In the genomic region with DNA sequence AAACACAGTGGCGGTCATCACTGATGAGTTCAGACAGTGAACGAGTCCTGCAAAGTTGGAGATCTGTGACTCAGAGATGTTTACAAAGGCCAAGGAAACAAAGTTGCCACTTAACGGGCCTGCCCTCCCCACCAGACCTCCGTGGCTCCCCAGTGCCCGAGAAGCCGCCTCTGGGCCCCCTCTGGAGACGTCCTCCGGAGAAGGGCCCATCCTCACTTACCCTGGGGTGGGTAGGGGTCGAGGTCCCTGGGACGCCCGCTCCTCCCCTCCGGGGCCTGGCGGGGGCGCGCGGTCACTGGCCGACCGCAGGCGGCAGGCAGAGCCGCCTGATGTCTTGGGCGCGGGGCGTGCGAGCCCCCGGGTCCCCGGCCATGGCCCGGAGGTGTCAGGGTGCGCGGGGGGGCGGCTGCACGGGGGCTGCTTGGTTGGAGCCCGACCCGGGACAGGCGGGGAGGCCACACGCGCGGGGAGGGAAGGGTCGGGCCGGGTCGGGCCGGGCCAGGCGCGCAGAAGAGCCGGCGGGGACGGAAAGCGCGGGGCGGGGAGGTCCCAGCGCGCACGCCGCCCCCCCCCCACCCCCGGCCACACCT, we compare ENCODE assay signal across 8 cellular contexts. TPM values are rescaled to one million over a fixed set of nuclear protein-coding genes. Genes with fewer than 3 reads are reported as not detected.
A peak's percentile ranks its signal among the peaks of the same experiment; 100 is the strongest.
DNase-seq lines count a peak whose midpoint lies in the region; ATAC-seq and TF ChIP-seq lines count a peak whose summit lies in the region.

No MANE protein-coding gene starts in this region.

- H3K27ac ChIP-seq in endodermal cell (ENCODE audit: low read depth, low read length): peak overlapping the region; percentile 86
- H3K27ac ChIP-seq in uterus: peak overlapping the region; percentile 84 to 89

- peak in 1 of 2 donors; percentile 11 for TF ChIP-seq POLR2A in uterus (IDR thresholded peaks at IDR 0.05)

- peak overlapping the region; percentile 79 for H3K4me3 ChIP-seq in endodermal cell (ENCODE audit: low read length)
- H3K4me3 ChIP-seq in mononuclear cell (ENCODE audit: low read length): peak overlapping the region; percentile 74
- H3K4me3 ChIP-seq in uterus: peak overlapping the region; percentile 45 to 77

- H3K4me3 Mint-ChIP-seq in activated CD4-positive, alpha-beta T cell treated with anti-CD3 and anti-CD28 coated beads for 36 hours: peak overlapping the region; percentile 74
- H3K4me3 Mint-ChIP-seq in T-helper 17 cell (peak overlapping the region; percentile 83), endodermal cell (peak overlapping the region; percentile 72)

- no peaks in the 10 kb centered on the region for H3K9me3 ChIP-seq in T-helper 17 cell (ENCODE audit: control insufficient read depth, low read length, poor library complexity, severe bottlenecking)
- H3K9me3 ChIP-seq in endodermal cell (ENCODE audit: control insufficient read depth, low read length): no peaks in the 10 kb centered on the region
- H3K9me3 ChIP-seq in mononuclear cell (ENCODE audit: low read depth, low read length): no peaks in the 10 kb centered on the region
- H3K9me3 ChIP-seq in uterus: no peaks in the 10 kb centered on the region

- peaks cover 21% of the 10 kb centered on the region for H3K36me3 Mint-ChIP-seq in activated CD4-positive, alpha-beta T cell treated with anti-CD3 and anti-CD28 coated beads for 36 hours (ENCODE audit: low read depth)
- H3K36me3 Mint-ChIP-seq in T-helper 17 cell (ENCODE audit: low read depth) (no peaks in the 10 kb centered on the region), endodermal cell (ENCODE audit: low read depth) (peaks cover 23% of the 10 kb centered on the region)

- H3K9ac ChIP-seq in endodermal cell (ENCODE audit: extremely low read depth, low read length, poor library complexity, severe bottlenecking): peak overlapping the region; percentile 40

- peak; percentile 60 for ATAC-seq in activated CD4-positive, alpha-beta T cell treated with anti-CD3 and anti-CD28 coated beads for 36 hours
- peak; percentile 55 for ATAC-seq in HG03064 (IDR thresholded peaks at IDR 0.05; ENCODE audit: low read depth, unreplicated experiment)
- peak; percentile 57 for ATAC-seq in T-helper 17 cell

- H3K4me1 ChIP-seq in endodermal cell (ENCODE audit: control insufficient read depth, insufficient read depth, low read length) (peaks cover 6% of the 10 kb centered on the region), mononuclear cell (ENCODE audit: insufficient read depth, low read length) (peaks cover 32% of the 10 kb centered on the region), uterus (no peaks in the 10 kb centered on the region)

- WGBS in endodermal cell (ENCODE audit: insufficient coverage in 1 of 2, insufficient read length in 1 of 2), 2 experiments: 2 to 20% methylated on average over 1 to 39 of the region's 54 CpGs

- H3K36me3 ChIP-seq in endodermal cell (ENCODE audit: control insufficient read depth, insufficient read depth, low read length): peaks cover 12% of the 10 kb centered on the region
- H3K36me3 ChIP-seq in uterus: no peaks in the 10 kb centered on the region

- intact Hi-C loops in activated CD4-positive, alpha-beta T cell treated with anti-CD3 and anti-CD28 coated beads for 36 hours (cut with DNase I, micrococcal nuclease): loop anchor here in 1 of 2 experiments (1.0 to 5.0 kb wide), 6 partner anchors 92 to 1293 kb away; partner anchors contain the start of gene CD99
- intact Hi-C loops in uterus (cut with DNase I; ENCODE audit: low total_unique reads): no loop called here

- peak overlapping the region; percentile 81 for H3K27ac Mint-ChIP-seq in activated CD4-positive, alpha-beta T cell treated with anti-CD3 and anti-CD28 coated beads for 36 hours
- H3K27ac Mint-ChIP-seq in T-helper 17 cell (peak overlapping the region; percentile 70), endodermal cell (no peak overlapping the region)

- H3K27me3 ChIP-seq in endodermal cell (ENCODE audit: control insufficient read depth, insufficient read depth, low read length, poor library complexity, severe bottlenecking) (no peaks in the 10 kb centered on the region), mononuclear cell (ENCODE audit: insufficient read depth, low read length) (no peaks in the 10 kb centered on the region), uterus (no peaks in the 10 kb centered on the region)

- CTCF ChIA-PET in activated CD4-positive, alpha-beta T cell treated with anti-CD3 and anti-CD28 coated beads for 36 hours (lab: Charles Lee): no interaction called here

- peaks cover 26% of the 10 kb centered on the region for H3K4me1 Mint-ChIP-seq in activated CD4-positive, alpha-beta T cell treated with anti-CD3 and anti-CD28 coated beads for 36 hours
- H3K4me1 Mint-ChIP-seq in T-helper 17 cell (peaks cover 19% of the 10 kb centered on the region), endodermal cell (peaks cover 32% of the 10 kb centered on the region)

- H3K27me3 Mint-ChIP-seq in activated CD4-positive, alpha-beta T cell treated with anti-CD3 and anti-CD28 coated beads for 36 hours: no peaks in the 10 kb centered on the region
- no peaks in the 10 kb centered on the region for H3K27me3 Mint-ChIP-seq in T-helper 17 cell
- H3K27me3 Mint-ChIP-seq in endodermal cell (ENCODE audit: insufficient read depth): no peaks in the 10 kb centered on the region

- peak; percentile 53 for TF ChIP-seq CTCF in endodermal cell (conservative IDR thresholded peaks at IDR 0.05)
- TF ChIP-seq CTCF in uterus (IDR thresholded peaks at IDR 0.05): no peak

- POLR2A ChIA-PET in activated CD4-positive, alpha-beta T cell treated with anti-CD3 and anti-CD28 coated beads for 36 hours (lab: Charles Lee): no interaction called here

- DNase-seq in activated CD4-positive, alpha-beta T cell treated with anti-CD3 and anti-CD28 coated beads for 36 hours: peak; percentile 47
- no peak for DNase-seq in activated CD4-positive, alpha-beta T cell treated with anti-CD3 and anti-CD28 coated beads for 1 hour
- no peak for DNase-seq in T-helper 17 cell
- DNase-seq in endodermal cell: peak; percentile 81
- no peak for DNase-seq in uterus
- no peak for DNase-seq in SIG-M5 treated with dmso at 0.1 percent for 504 hours (lab: John Stamatoyannopoulos, UW; ENCODE audit: unreplicated experiment)

- no peaks in the 10 kb centered on the region for H3K9me3 Mint-ChIP-seq in activated CD4-positive, alpha-beta T cell treated with anti-CD3 and anti-CD28 coated beads for 36 hours (ENCODE audit: low read depth)
- H3K9me3 Mint-ChIP-seq in endodermal cell: no peaks in the 10 kb centered on the region

RNA-seq across cellular contexts. Expression of gene DHRSX, which starts 0.6 kb away (rescaled TPM):
- total RNA-seq in activated CD4-positive, alpha-beta T cell treated with anti-CD3 and anti-CD28 coated beads for 36 hours: 10 to 100 TPM; 13.8 to 17.7 TPM
- total RNA-seq in T-helper 17 cell: 10 to 100 TPM; 11.6 to 14.2 TPM
- 10 to 100 TPM; 36.5 to 45.4 TPM for total RNA-seq in endodermal cell
- 43.9 TPM for polyA plus RNA-seq in endodermal cell (2013, experiment 1 of 2)
- 47.7 TPM for polyA plus RNA-seq in endodermal cell (2013, experiment 2 of 2)
- total RNA-seq in mononuclear cell: 11.0 TPM
- 10 to 100 TPM in 2 of 4 donors, 1 to 10 TPM in 2; 4.4 to 23.8 (median 11.3) TPM for total RNA-seq in uterus

RNA-seq across cellular contexts. Expression of gene ZBED1, which starts 0.6 kb away (rescaled TPM):
- 10 to 100 TPM; 30.0 to 33.6 TPM for total RNA-seq in activated CD4-positive, alpha-beta T cell treated with anti-CD3 and anti-CD28 coated beads for 36 hours
- 10 to 100 TPM; 19.8 to 19.9 TPM for total RNA-seq in T-helper 17 cell
- total RNA-seq in endodermal cell: 10 to 100 TPM; 55.8 to 71.9 TPM
- 39.2 TPM for polyA plus RNA-seq in endodermal cell (2013, experiment 1 of 2)
- 41.0 TPM for polyA plus RNA-seq in endodermal cell (2013, experiment 2 of 2)
- 20.3 TPM for total RNA-seq in mononuclear cell
- total RNA-seq in uterus: 10 to 100 TPM; 15.6 to 39.2 (median 22.1) TPM

Comparison
In these comparisons a context has a peak if more than half of its experiments do, and no peak if none do; other contexts are left out.
1. DNase-seq: peak in activated CD4-positive, alpha-beta T cell treated with anti-CD3 and anti-CD28 coated beads for 36 hours (single experiment) and endodermal cell (single experiment); none in activated CD4-positive, alpha-beta T cell treated with anti-CD3 and anti-CD28 coated beads for 1 hour (single experiment), T-helper 17 cell (0 of 3), uterus (0 of 2) and SIG-M5 treated with dmso at 0.1 percent for 504 hours (single experiment).
2. Peak in every context shown above with its lines, with median percentiles within 50 percentile points of each other: ATAC-seq, H3K4me3 Mint-ChIP-seq and H3K4me3 ChIP-seq.